In the genomic region with DNA sequence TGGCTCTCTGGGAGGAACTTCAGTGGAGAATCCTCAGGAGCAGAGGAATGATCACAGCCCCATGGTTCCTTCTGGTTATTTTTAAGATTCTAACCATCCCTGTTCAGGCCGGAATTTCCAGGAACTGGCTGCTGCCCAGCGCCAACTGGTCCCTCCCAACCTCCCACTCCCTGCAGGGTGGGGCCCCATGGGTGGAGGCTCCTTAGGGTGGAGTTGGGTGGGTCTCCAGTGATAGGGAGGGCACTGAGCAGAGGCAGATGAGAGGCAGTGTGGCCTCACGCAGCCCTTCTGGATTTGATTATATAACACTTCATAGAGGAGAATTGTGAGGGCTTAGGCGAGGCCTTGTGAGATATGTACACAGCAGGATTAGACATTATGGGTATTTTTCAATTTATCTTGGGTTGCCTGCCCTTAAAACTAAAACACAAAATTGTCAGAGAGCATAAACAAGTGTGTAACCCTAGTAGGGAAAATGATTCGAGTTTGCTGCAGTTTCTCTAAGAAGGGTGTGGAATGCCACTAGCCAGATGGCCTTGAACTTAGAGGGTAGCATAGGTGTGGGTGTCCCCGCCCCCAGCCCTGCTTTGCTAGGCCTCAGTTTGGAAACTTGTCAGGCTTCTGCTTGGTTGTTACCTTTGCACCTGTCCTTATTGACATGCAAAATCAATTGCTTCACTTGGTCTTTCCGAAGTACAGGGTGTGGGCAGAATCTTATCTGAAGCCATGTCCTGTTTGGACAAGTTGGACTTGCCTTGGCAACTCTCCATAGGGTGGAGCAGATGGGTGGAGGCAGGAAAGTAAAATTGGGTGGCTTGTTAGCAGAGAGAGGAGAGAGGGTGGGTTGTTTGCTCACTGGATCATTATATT, we compare ENCODE assay signal across 8 cellular contexts. TPM values are rescaled to one million over a fixed set of nuclear protein-coding genes. Genes with fewer than 3 reads are reported as not detected.
A peak's percentile ranks its signal among the peaks of the same experiment; 100 is the strongest.
DNase-seq lines count a peak whose midpoint lies in the region; ATAC-seq and TF ChIP-seq lines count a peak whose summit lies in the region.

No MANE protein-coding gene starts in this region.

- H3K27ac Mint-ChIP-seq in IgD-negative memory B cell: peak overlapping the region; percentile 72 to 91 (median 88)

- H3K4me1 ChIP-seq in ascending aorta (peaks cover 47 to 85% of the 10 kb centered on the region in 2 donors), suprapubic skin (peaks cover 96% of the 10 kb centered on the region)

- peak overlapping the region in 2 of 4 donors; percentile 43 to 76 for H3K4me3 Mint-ChIP-seq in IgD-negative memory B cell

- TF ChIP-seq POLR2A in suprapubic skin (IDR thresholded peaks at IDR 0.05): no peak

- H3K9me3 ChIP-seq in ascending aorta (no peaks in the 10 kb centered on the region), suprapubic skin (no peaks in the 10 kb centered on the region)

- 15% methylated on average over 7 of the region's 7 CpGs for WGBS in suprapubic skin

- peak overlapping the region; percentile 91 to 99 for H3K27ac ChIP-seq in ascending aorta
- peak overlapping the region; percentile 90 for H3K27ac ChIP-seq in suprapubic skin

- H3K4me3 ChIP-seq in AG10803 (ENCODE audit: low read length): no peak overlapping the region
- H3K4me3 ChIP-seq in ascending aorta: peak overlapping the region in 1 of 2 donors; percentile 51
- H3K4me3 ChIP-seq in suprapubic skin: peak overlapping the region; percentile 34

- H3K36me3 Mint-ChIP-seq in IgD-negative memory B cell: no peaks in the 10 kb centered on the region

- ATAC-seq in left colon: peak; percentile 78
- no peak for ATAC-seq in GM19397 (IDR thresholded peaks at IDR 0.05; ENCODE audit: unreplicated experiment)

- DNase-seq in AG10803 (ENCODE audit: low read depth) (peak; percentile 69), ascending aorta (ENCODE audit: low spot score in 2 of 2) (no peak), left colon (peak; percentile 88 to 94), suprapubic skin (ENCODE audit: low spot score in 2 of 2) (peak; percentile 84 to 86), T-helper 9 cell (no peak), NOMO-1 treated with DMSO at 0.1 percent for 48 hours (lab: John Stamatoyannopoulos, UW; ENCODE audit: unreplicated experiment) (no peak)

- no peaks in the 10 kb centered on the region for H3K27me3 Mint-ChIP-seq in IgD-negative memory B cell

- TF ChIP-seq EP300 in suprapubic skin (IDR thresholded peaks at IDR 0.05): no peak

- H3K27me3 ChIP-seq in ascending aorta: no peaks in the 10 kb centered on the region
- no peaks in the 10 kb centered on the region for H3K27me3 ChIP-seq in suprapubic skin

- H3K4me1 Mint-ChIP-seq in IgD-negative memory B cell: peaks cover 60 to 77% (median 64%) of the 10 kb centered on the region in 3 donors

- no peaks in the 10 kb centered on the region for H3K9me3 Mint-ChIP-seq in IgD-negative memory B cell

- TF ChIP-seq CTCF in AG10803 (conservative IDR thresholded peaks at IDR 0.05; ENCODE audit: low read length) (no peak), ascending aorta (IDR thresholded peaks at IDR 0.05) (no peak), suprapubic skin (IDR thresholded peaks at IDR 0.05) (no peak)

- no peaks in the 10 kb centered on the region for H3K36me3 ChIP-seq in ascending aorta
- no peaks in the 10 kb centered on the region for H3K36me3 ChIP-seq in suprapubic skin

- intact Hi-C loops in ascending aorta (cut with DNase I): loop anchor here (5.0 kb wide), 2 partner anchors 406 to 611 kb away; no protein-coding TSS in a partner anchor
- intact Hi-C loops in left colon (cut with DNase I, micrococcal nuclease): loop anchor here (5.0 to 10.0 kb wide), 3 partner anchors 349 to 609 kb away; no protein-coding TSS in a partner anchor

RNA-seq across cellular contexts. Expression of a gene that starts 9.3 kb away (rescaled TPM):
- polyA plus RNA-seq in IgD-negative memory B cell: 25.1 TPM
- total RNA-seq in ascending aorta: 21.5 TPM
- 100 to 1,000 TPM; 146 to 153 TPM for total RNA-seq in left colon
- total RNA-seq in suprapubic skin: 100 to 1,000 TPM; 169 to 240 (median 223) TPM

Comparison
In these comparisons a context has a peak if more than half of its experiments do, and no peak if none do; other contexts are left out.
1. DNase-seq: peak in AG10803 (single experiment), left colon (2 of 2) and suprapubic skin (2 of 2); none in ascending aorta (0 of 2), T-helper 9 cell (single experiment) and NOMO-1 treated with DMSO at 0.1 percent for 48 hours (single experiment).